Comparison of ENCODE assay signal across 20 cellular contexts in the genomic region with DNA sequence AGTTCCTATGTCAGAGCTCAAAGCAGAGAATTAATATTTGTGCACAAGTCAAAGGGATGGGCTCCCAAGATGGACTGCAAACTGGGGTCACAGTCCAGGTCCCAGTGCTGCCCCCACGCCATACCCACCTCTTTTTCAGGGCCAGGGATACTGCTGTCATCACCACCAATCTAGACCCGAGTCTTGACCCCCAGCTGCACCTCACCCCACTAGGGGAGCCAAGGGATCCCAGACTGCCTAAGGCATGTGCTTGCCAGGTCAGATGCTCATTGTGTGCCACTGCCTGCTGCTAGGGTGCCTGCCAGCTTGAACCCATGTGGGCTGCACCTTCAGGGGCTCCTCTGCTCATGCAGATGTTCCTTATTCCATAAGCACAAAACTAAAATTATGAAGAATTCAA.
"Had no signal": no experiment of that assay in that cellular context is flagged by ENCODE, and none has a peak within 500 bp of the region (broad histone marks: within the 10 kb centered on the region; RNA-seq: fewer than 3 reads in every experiment).

No MANE protein-coding gene starts in this region.

- DNase-seq: cortex of kidney; dorsolateral prefrontal cortex; effector CD8-positive, alpha-beta T cell; foreskin melanocyte; glutamatergic neuron; islet precursor cell; mammary epithelial cell; naive thymus-derived CD4-positive, alpha-beta T cell; ovary; sigmoid colon; stimulated activated CD4-positive, alpha-beta T cell treated with anti-CD3 and anti-CD28 coated beads, Interleukin-2, amount 100 ng/mL, for 24 hours; stimulated activated CD4-positive, alpha-beta T cell treated with anti-CD3 and anti-CD28 coated beads, Interleukin-4, amount 100 ng/mL, for 4 hours; stimulated activated naive CD4-positive, alpha-beta T cell; stomach; substantia nigra; transverse colon had no signal

- ATAC-seq: left lobe of liver; naive thymus-derived CD4-positive, alpha-beta T cell had no signal

- H3K36me3 ChIP-seq: ovary, right atrium auricular region, sigmoid colon, stomach, thoracic aorta, transverse colon had no signal

- H3K27ac ChIP-seq: ovary, right atrium auricular region, skin epidermis, stomach, thoracic aorta, transverse colon had no signal

- H3K4me3 ChIP-seq: dorsolateral prefrontal cortex, ovary, right atrium auricular region, sigmoid colon, skin epidermis, stomach, thoracic aorta, transverse colon had no signal

- H3K27me3 ChIP-seq: ovary, right atrium auricular region, sigmoid colon, stomach, transverse colon had no signal

- H3K9me3 ChIP-seq: ovary, right atrium auricular region, sigmoid colon, stomach, thoracic aorta, transverse colon had no signal
